In the genomic region with DNA sequence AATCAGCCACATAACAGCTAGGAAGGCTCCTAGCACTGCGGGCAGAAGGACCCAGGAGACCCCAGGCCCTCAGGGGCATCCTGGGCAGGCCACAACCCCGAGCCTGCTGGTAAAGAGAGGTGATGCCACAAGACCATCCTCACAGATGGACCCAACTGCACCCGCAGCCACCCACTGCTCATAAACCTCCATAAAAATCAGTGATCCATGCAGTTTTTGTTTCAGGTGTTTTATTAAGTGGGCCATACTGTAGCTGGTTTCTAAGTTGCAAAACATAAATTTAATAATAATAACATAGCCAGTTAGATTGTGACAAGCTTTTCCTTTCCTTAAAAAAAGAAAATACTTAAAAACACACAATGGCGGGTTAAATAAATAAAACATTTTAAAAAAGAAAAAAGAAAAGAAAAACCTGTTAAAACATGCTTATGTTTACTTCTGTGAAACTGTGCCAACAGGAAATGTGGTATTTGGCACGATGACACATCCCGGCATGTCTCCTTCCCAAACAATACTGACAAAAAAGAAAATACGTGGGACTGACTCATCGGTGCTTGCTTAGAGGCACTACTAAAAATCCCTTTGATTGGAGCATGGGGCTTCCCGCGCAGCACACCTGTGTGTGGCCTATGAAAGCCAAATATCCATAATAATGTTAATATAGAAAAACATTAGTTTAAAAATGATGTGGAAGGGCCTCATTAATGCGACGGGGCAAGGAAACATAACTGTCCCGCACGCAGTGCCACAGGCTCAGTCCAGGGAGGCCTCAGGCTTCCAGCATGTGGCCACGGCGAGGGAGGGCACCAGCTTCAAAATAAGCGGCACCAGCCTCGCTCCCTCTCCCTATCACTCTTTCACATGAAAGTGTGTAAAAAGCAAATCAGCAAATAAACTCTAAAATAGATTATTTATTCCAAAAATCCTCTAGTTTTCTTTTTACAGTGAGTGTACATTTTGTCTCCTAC, we compare ENCODE assay signal across 8 cellular contexts. TPM values are rescaled to one million over a fixed set of nuclear protein-coding genes. Genes with fewer than 3 reads are reported as not detected.
DNase-seq lines count a peak whose midpoint lies in the region; ATAC-seq, FAIRE-seq and TF ChIP-seq lines count a peak whose summit lies in the region.

No MANE protein-coding gene starts in this region.

- no peak overlapping the region for H3K4me3 ChIP-seq in lower lobe of right lung

- no peaks in the 10 kb centered on the region for H3K9me3 ChIP-seq in lower lobe of right lung

- H3K36me3 ChIP-seq in lower lobe of right lung = peaks cover 61% of the 10 kb centered on the region

- ATAC-seq in lower lobe of right lung = peak; percentile 3 to 63
- no peak for ATAC-seq in HG02798 (IDR thresholded peaks at IDR 0.05; ENCODE audit: poor library complexity, unreplicated experiment)

- H3K27ac ChIP-seq in lower lobe of right lung = peak overlapping the region; percentile 39

- no peaks in the 10 kb centered on the region for H3K27me3 ChIP-seq in lower lobe of right lung (ENCODE audit: low read depth)

- intact Hi-C loops in lower lobe of right lung (cut with DNase I) = loop anchor here (10.0 kb wide), 1 partner anchor 124 kb away; no protein-coding TSS in a partner anchor

- TF ChIP-seq CTCF in lower lobe of right lung (IDR thresholded peaks at IDR 0.05) = no peak

- DNase-seq in H54 (ENCODE audit: insufficient read length, low spot score) (peak; percentile 81), NCI-H510A (lab: John Stamatoyannopoulos, UW) (peak; percentile 10), brain pericyte (ENCODE audit: low read depth, low spot score) (peak; percentile 88), lower lobe of right lung (no peak), GM12891 (ENCODE audit: insufficient read length, low spot score) (no peak), middle frontal gyrus (ENCODE audit: extremely low spot score, low spot score) (no peak), iPS-NIHi7 (ENCODE audit: extremely low spot score) (no peak)

- TF ChIP-seq POLR2A in H54 (IDR thresholded peaks at IDR 0.05; ENCODE audit: low read depth, low read length) (no peak), GM12891 (IDR thresholded peaks at IDR 0.05; ENCODE audit: low read depth, low read length) (no peak)

- H3K4me1 ChIP-seq in lower lobe of right lung = peaks cover 24% of the 10 kb centered on the region

- peak; percentile 67 for FAIRE-seq in H54 (lab: Jason Lieb, UNC)
- FAIRE-seq in GM12891 (lab: Jason Lieb, UNC) = no peak

TF ChIP-seq in GM12891, 5 proteins besides CTCF, POLR2A, EP300 and RAD21:
- no peak for TF ChIP-seq PAX5 (IDR thresholded peaks at IDR 0.05; ENCODE audit: insufficient read depth, low read length, severe bottlenecking)
- TF ChIP-seq POU2F2 (IDR thresholded peaks at IDR 0.05; ENCODE audit: low read depth, low read length) = no peak
- TF ChIP-seq POLR2AphosphoS5 (IDR thresholded peaks at IDR 0.05; ENCODE audit: low read depth, low read length) = no peak
- no peak for TF ChIP-seq SPI1 (IDR thresholded peaks at IDR 0.05; ENCODE audit: low read depth, low read length)
- no peak for TF ChIP-seq TAF1 (IDR thresholded peaks at IDR 0.05; ENCODE audit: low read depth, low read length)

RNA-seq across cellular contexts. Expression of gene SCUBE2, which starts 47.5 kb away (rescaled TPM):
- total RNA-seq in lower lobe of right lung = 7.1 TPM
- 0.18 TPM for polyA plus RNA-seq in GM12891 (2012; ENCODE audit: low read depth, missing spikeins)

Comparison
In these comparisons a context has a peak if more than half of its experiments do, and no peak if none do; other contexts are left out.
1. DNase-seq: peak in H54 (single experiment), NCI-H510A (single experiment) and brain pericyte (single experiment); none in lower lobe of right lung (single experiment), GM12891 (single experiment), middle frontal gyrus (single experiment) and iPS-NIHi7 (single experiment).